Comparison of ENCODE assay signal across 26 cellular contexts in the genomic region with DNA sequence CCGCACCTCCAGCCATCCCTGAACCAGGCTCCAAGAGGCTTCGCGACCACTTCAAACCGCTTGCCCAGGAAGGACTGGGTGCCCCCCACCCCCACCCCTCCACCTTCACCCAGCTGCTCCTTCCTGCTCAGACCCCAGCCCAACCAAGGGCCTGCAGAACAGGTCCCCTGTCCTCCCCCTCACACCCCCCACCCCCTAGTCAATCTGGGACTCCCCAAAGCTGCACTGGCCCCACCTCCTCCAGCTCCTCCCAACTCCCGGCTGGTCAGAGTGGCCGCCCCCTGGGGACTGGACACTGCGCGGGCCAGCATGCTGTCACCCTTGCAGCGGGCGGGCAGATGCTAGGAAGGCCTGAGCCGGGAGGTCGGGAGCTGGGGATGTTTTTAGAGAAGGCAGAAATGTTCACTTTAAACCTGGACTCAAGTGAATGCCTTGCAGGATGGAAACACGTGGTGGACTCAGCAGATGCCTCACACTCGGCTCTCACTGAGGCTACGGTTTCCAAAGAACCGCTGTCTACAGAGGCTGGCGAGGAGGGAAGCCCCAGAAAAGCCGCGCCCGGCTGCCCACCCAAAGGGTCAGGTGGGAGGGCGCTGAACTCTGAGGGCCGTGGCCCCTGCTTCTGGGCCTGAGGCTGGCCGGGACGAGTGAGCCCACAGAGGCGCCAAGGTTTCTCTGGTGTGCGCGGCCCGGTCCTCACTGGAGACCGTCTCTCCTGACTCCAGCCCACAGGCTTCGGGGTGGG. TPM values are rescaled to one million over a fixed set of nuclear protein-coding genes. Genes with fewer than 3 reads are reported as not detected.
A peak's percentile ranks its signal among the peaks of the same experiment; 100 is the strongest.
DNase-seq lines count a peak whose midpoint lies in the region; ATAC-seq and TF ChIP-seq lines count a peak whose summit lies in the region.
"Had no signal": no experiment of that assay in that cellular context is flagged by ENCODE, and none has a peak within 500 bp of the region (broad histone marks: within the 10 kb centered on the region; RNA-seq: fewer than 3 reads in every experiment).

No MANE protein-coding gene starts in this region.

- no peak overlapping the region for H3K4me3 Mint-ChIP-seq in CD4-positive, alpha-beta T cell
- H3K4me3 Mint-ChIP-seq: activated naive CD4-positive, alpha-beta T cell treated with anti-CD3 and anti-CD28 coated beads for 36 hours; CD4-positive, alpha-beta memory T cell; central memory CD8-positive, alpha-beta T cell had no signal

- H3K4me1 Mint-ChIP-seq in CD4-positive, alpha-beta T cell (ENCODE audit: low read depth) = no peaks in the 10 kb centered on the region
- H3K4me1 Mint-ChIP-seq: central memory CD8-positive, alpha-beta T cell had no signal

- CTCF ChIA-PET in CD4-positive, alpha-beta T cell (lab: Charles Lee) = no interaction called here

- H3K27ac Mint-ChIP-seq in CD4-positive, alpha-beta T cell = no peak overlapping the region
- H3K27ac Mint-ChIP-seq: activated naive CD4-positive, alpha-beta T cell treated with anti-CD3 and anti-CD28 coated beads for 36 hours had no signal

- H4K20me1 ChIP-seq in hepatocyte (ENCODE audit: insufficient read depth, poor library complexity, severe bottlenecking) = peaks cover 35% of the 10 kb centered on the region

- no peak overlapping the region for H3K4me3 ChIP-seq in left ventricle myocardium inferior
- H3K4me3 ChIP-seq in hepatocyte = no peak overlapping the region
- H3K4me3 ChIP-seq: sigmoid colon, SJCRH30, suprapubic skin had no signal

- POLR2A ChIA-PET in CD4-positive, alpha-beta T cell (lab: Charles Lee) = interaction anchor here (1.7 kb wide), 1 partner anchor 8 kb away, joined by 4 read pairs; the partner anchor contains the start of gene RPL36

- 92% methylated on average over 29 of the region's 30 CpGs for WGBS in hepatocyte (ENCODE audit: low lambda C conversion rate, missing lambda C conversion rate)

- peaks cover 28% of the 10 kb centered on the region for H3K79me2 ChIP-seq in hepatocyte

- H3K9me3 ChIP-seq in left ventricle myocardium inferior (replicated peaks) (no peaks in the 10 kb centered on the region), hepatocyte (ENCODE audit: low read depth) (no peaks in the 10 kb centered on the region)
- no peaks in the 10 kb centered on the region for H3K9me3 ChIP-seq in CD4-positive, alpha-beta T cell (ENCODE audit: control insufficient read depth, low read length)
- H3K9me3 ChIP-seq: sigmoid colon, SJCRH30, suprapubic skin had no signal

- H3K27me3 ChIP-seq in left ventricle myocardium inferior (ENCODE audit: low read depth) (no peaks in the 10 kb centered on the region), hepatocyte (no peaks in the 10 kb centered on the region)
- H3K27me3 ChIP-seq in CD4-positive, alpha-beta T cell (ENCODE audit: control insufficient read depth, insufficient read depth, low read length) = no peaks in the 10 kb centered on the region
- H3K27me3 ChIP-seq: sigmoid colon, SJCRH30, suprapubic skin had no signal

- no peak overlapping the region for H2AFZ ChIP-seq in hepatocyte

- H3K36me3 ChIP-seq in left ventricle myocardium inferior = peaks cover 80% of the 10 kb centered on the region
- H3K36me3 ChIP-seq in hepatocyte (replicated peaks; ENCODE audit: insufficient read depth, low read depth) = no peaks in the 10 kb centered on the region

- H3K27me3 Mint-ChIP-seq in CD4-positive, alpha-beta T cell = no peaks in the 10 kb centered on the region
- H3K27me3 Mint-ChIP-seq: CD4-positive, alpha-beta memory T cell; central memory CD8-positive, alpha-beta T cell; naive B cell had no signal

- H3K4me2 ChIP-seq in hepatocyte = no peak overlapping the region

- no peaks in the 10 kb centered on the region for H3K9me3 Mint-ChIP-seq in CD4-positive, alpha-beta T cell
- H3K9me3 Mint-ChIP-seq: activated naive CD4-positive, alpha-beta T cell treated with anti-CD3 and anti-CD28 coated beads for 36 hours; CD4-positive, alpha-beta memory T cell; central memory CD8-positive, alpha-beta T cell; naive B cell had no signal

- H3K27ac ChIP-seq in left ventricle myocardium inferior (replicated peaks) = no peak overlapping the region
- H3K27ac ChIP-seq in hepatocyte = no peak overlapping the region
- H3K27ac ChIP-seq in CD4-positive, alpha-beta T cell (ENCODE audit: low read depth, low read length) = no peak overlapping the region
- H3K27ac ChIP-seq: sigmoid colon, SJCRH30, suprapubic skin, VCaP had no signal

- intact Hi-C loops in left ventricle myocardium superior (cut with micrococcal nuclease) (no loop called here), left ventricle myocardium inferior (cut with micrococcal nuclease) (no loop called here)
- intact Hi-C loops in CD4-positive, alpha-beta T cell (cut with DNase I, micrococcal nuclease) = no loop called here

- DNase-seq in left ventricle myocardium superior (peak; percentile 30), left ventricle myocardium inferior (no peak), hepatocyte (ENCODE audit: low spot score) (peak; percentile 3), occipital lobe (lab: John Stamatoyannopoulos, UW) (no peak), iPS-NIHi7 (ENCODE audit: extremely low spot score) (no peak), NCI-H146 (lab: John Stamatoyannopoulos, UW) (no peak)
- no peak for DNase-seq in CD4-positive, alpha-beta T cell
- DNase-seq: activated CD4-positive, alpha-beta T cell treated with anti-CD3 and anti-CD28 coated beads, Interleukin-2, amount 50 U/mL, for 48 hours; activated naive CD4-positive, alpha-beta T cell treated with anti-CD3 and anti-CD28 coated beads for 36 hours; activated T-cell treated with anti-CD3 and anti-CD28 coated beads for 4 hours; aorta; CD4-positive, alpha-beta memory T cell; DND-41; mesenchymal stem cell; naive B cell; NCI-H1417; NCI-H2171; SJCRH30 had no signal

- no peak for TF ChIP-seq CTCF in left ventricle myocardium inferior (IDR thresholded peaks at IDR 0.05; ENCODE audit: borderline replicate concordance)
- TF ChIP-seq CTCF in hepatocyte (IDR thresholded peaks at IDR 0.05; ENCODE audit: poor library complexity) = no peak
- TF ChIP-seq CTCF in CD4-positive, alpha-beta T cell (IDR thresholded peaks at IDR 0.05) = no peak

- H3K4me1 ChIP-seq in left ventricle myocardium inferior (peaks cover 3% of the 10 kb centered on the region), hepatocyte (ENCODE audit: insufficient read depth) (no peaks in the 10 kb centered on the region)
- H3K4me1 ChIP-seq: suprapubic skin had no signal

- H3K36me3 Mint-ChIP-seq in CD4-positive, alpha-beta T cell (ENCODE audit: low read depth) = peaks cover 58% of the 10 kb centered on the region

- ATAC-seq in left ventricle myocardium superior = no peak
- no peak for ATAC-seq in CD4-positive, alpha-beta T cell (ENCODE audit: poor library complexity)

- no peaks in the 10 kb centered on the region for H3K9me2 ChIP-seq in hepatocyte (replicated peaks; ENCODE audit: insufficient read depth)

TF ChIP-seq in PFSK-1, 5 proteins besides CTCF, POLR2A, EP300 and RAD21 (continues in another document):
- no peak for TF ChIP-seq REST (IDR thresholded peaks at IDR 0.05; ENCODE audit: insufficient read depth in 1 of 2, low read depth in 2 of 2, low read length in 2 of 2)

RNA-seq across cellular contexts. Expression of gene RPL36, which starts 8.0 kb away (rescaled TPM):
- total RNA-seq in left ventricle myocardium superior (401 TPM), left ventricle myocardium inferior (407 TPM), hepatocyte (637 and 1,059 TPM in 2 replicates), occipital lobe (299 TPM)
- 4,214 TPM for polyA plus RNA-seq in PFSK-1 (2012; ENCODE audit: insufficient read length, low read depth)
- polyA plus RNA-seq in hepatocyte = 917 and 990 TPM in 2 replicates
- 1,000 to 10,000 TPM; 1,509 to 1,565 TPM for total RNA-seq in CD4-positive, alpha-beta T cell

RNA-seq across cellular contexts. Expression of gene HSD11B1L, which starts 17.2 kb away (rescaled TPM):
- total RNA-seq in left ventricle myocardium superior (5.5 TPM), left ventricle myocardium inferior (4.5 TPM), hepatocyte (14.0 and 14.9 TPM in 2 replicates), occipital lobe (16.7 TPM)
- 15.5 TPM for polyA plus RNA-seq in PFSK-1 (2012; ENCODE audit: insufficient read length, low read depth)
- polyA plus RNA-seq in hepatocyte = 25.1 and 26.0 TPM in 2 replicates
- 1 to 10 TPM; 2.4 to 2.9 TPM for total RNA-seq in CD4-positive, alpha-beta T cell

RNA-seq across cellular contexts. Expression of gene MICOS13, which starts 17.7 kb away (rescaled TPM):
- total RNA-seq in left ventricle myocardium superior (167 TPM), left ventricle myocardium inferior (155 TPM), hepatocyte (32.3 and 38.2 TPM in 2 replicates), occipital lobe (16.2 TPM)
- 118 TPM for polyA plus RNA-seq in PFSK-1 (2012; ENCODE audit: insufficient read length, low read depth)
- 120 and 157 TPM in 2 replicates for polyA plus RNA-seq in hepatocyte
- total RNA-seq in CD4-positive, alpha-beta T cell = 10 to 100 TPM; 21.7 to 23.0 TPM

RNA-seq across cellular contexts. Expression of gene LONP1, which starts 21.9 kb away (rescaled TPM):
- total RNA-seq in left ventricle myocardium superior (90.7 TPM), left ventricle myocardium inferior (104 TPM), hepatocyte (61.6 and 63.0 TPM in 2 replicates), occipital lobe (39.6 TPM)
- polyA plus RNA-seq in PFSK-1 (2012; ENCODE audit: insufficient read length, low read depth) = 957 TPM
- polyA plus RNA-seq in hepatocyte = 79.1 and 79.2 TPM in 2 replicates
- 10 to 100 TPM; 88.7 to 91.0 TPM for total RNA-seq in CD4-positive, alpha-beta T cell

RNA-seq across cellular contexts. Expression of gene CATSPERD, which starts 22.4 kb away (rescaled TPM):
- not detected for total RNA-seq in left ventricle myocardium superior
- total RNA-seq in left ventricle myocardium inferior = not detected
- 0.18 TPM for polyA plus RNA-seq in PFSK-1 (2012; ENCODE audit: insufficient read length, low read depth)
- not detected in 2 replicates for total RNA-seq in hepatocyte
- not detected in 2 replicates for polyA plus RNA-seq in hepatocyte
- total RNA-seq in occipital lobe = not detected
- total RNA-seq in CD4-positive, alpha-beta T cell = not detected
- total RNA-seq: activated naive CD4-positive, alpha-beta T cell treated with anti-CD3 and anti-CD28 coated beads for 36 hours; aorta; CD4-positive, alpha-beta memory T cell; esophagus mucosa; OCI-LY7; sigmoid colon; SJCRH30; T-helper 2 cell treated with Interferon-gamma antibody and Interleukin-4, amounts not matched to agents 100 ng/mL and 5 ng/mL, for 36 hours had no signal
- polyA plus RNA-seq: aorta; CD4-positive, alpha-beta memory T cell; sigmoid colon had no signal

Comparison
In these comparisons a context has a peak if more than half of its experiments do, and no peak if none do; other contexts are left out.
1. DNase-seq: peak in left ventricle myocardium superior (single experiment) and hepatocyte (single experiment); none in left ventricle myocardium inferior (single experiment), occipital lobe (single experiment), iPS-NIHi7 (single experiment), NCI-H146 (single experiment) and CD4-positive, alpha-beta T cell (0 of 10).